In genomic region chr17:29933379-29933778, GRCh38 we compare ENCODE assay signal across 11 cellular contexts. TPM values are rescaled to one million over a fixed set of nuclear protein-coding genes. Genes with fewer than 3 reads are reported as not detected.
DNase-seq lines count a peak whose midpoint lies in the region; ATAC-seq and TF ChIP-seq lines count a peak whose summit lies in the region.
"Had no signal": no experiment of that assay in that cellular context is flagged by ENCODE, and none has a peak within 500 bp of the region (broad histone marks: within the 10 kb centered on the region; RNA-seq: fewer than 3 reads in every experiment).

No MANE protein-coding gene starts in this region.

- peaks cover 9% of the 10 kb centered on the region for H3K4me1 ChIP-seq in GM23248 (ENCODE audit: insufficient read depth)
- peaks cover 0 to 5% of the 10 kb centered on the region in 2 donors for H3K4me1 ChIP-seq in ascending aorta

- H3F3A ChIP-seq in GM23248 (ENCODE audit: insufficient read depth): peaks cover 10% of the 10 kb centered on the region; the same call in 1 of the 2 replicates

- intact Hi-C loops in ascending aorta (cut with DNase I): loop anchor here (5.0 to 10.0 kb wide), 2 partner anchors 159 to 289 kb away; no protein-coding TSS in a partner anchor

- H3K79me2 ChIP-seq in GM23248 (ENCODE audit: insufficient read depth): peaks cover 15% of the 10 kb centered on the region

- H3K4me3 Mint-ChIP-seq in activated T-cell treated with anti-CD3 and anti-CD28 coated beads, Interleukin-2, amount 50 U/mL, for 72 hours: no peak overlapping the region
- no peak overlapping the region for H3K4me3 Mint-ChIP-seq in nephron progenitor cell

- H3K9me3 ChIP-seq in GM23248 (ENCODE audit: low read depth) (no peaks in the 10 kb centered on the region), ascending aorta (no peaks in the 10 kb centered on the region)
- H3K9me3 ChIP-seq: adrenal gland had no signal

- H3K36me3 Mint-ChIP-seq in activated T-cell treated with anti-CD3 and anti-CD28 coated beads, Interleukin-2, amount 50 U/mL, for 72 hours (ENCODE audit: insufficient read depth in 2 of 2): peaks cover 4 to 5% of the 10 kb centered on the region in 2 donors
- no peaks in the 10 kb centered on the region for H3K36me3 Mint-ChIP-seq in nephron progenitor cell (ENCODE audit: low read depth)

- in situ Hi-C loops in GM23248 (cut with MboI): loop anchor here (5.0 to 10.0 kb wide), 2 partner anchors 131 to 289 kb away; no protein-coding TSS in a partner anchor

- no peak for DNase-seq in AG04449 (ENCODE audit: low read depth, low spot score)
- peak; percentile 50 for DNase-seq in GM23248
- peak; percentile 10 for DNase-seq in SHP77 treated with DMSO at 0.1 percent for 48 hours (lab: John Stamatoyannopoulos, UW)
- DNase-seq in glomerular visceral epithelial cell (ENCODE audit: extremely low spot score): peak; percentile 18
- no peak for DNase-seq in activated T-cell treated with anti-CD3 and anti-CD28 coated beads, Interleukin-2, amount 50 U/mL, for 72 hours
- no peak for DNase-seq in ascending aorta (ENCODE audit: low spot score in 2 of 2)
- no peak for DNase-seq in NCI-H1436 treated with DMSO at 0.1 percent for 48 hours (lab: John Stamatoyannopoulos, UW)
- DNase-seq in nephron progenitor cell: no peak
- DNase-seq: stimulated activated CD4-positive, alpha-beta T cell treated with anti-CD3 and anti-CD28 coated beads, Interleukin-15, amount 100 ng/mL, for 24 hours; T-helper 2 cell had no signal

- H3K36me3 ChIP-seq in GM23248 (ENCODE audit: low read depth): no peaks in the 10 kb centered on the region
- H3K36me3 ChIP-seq in ascending aorta: no peaks in the 10 kb centered on the region
- H3K36me3 ChIP-seq: adrenal gland had no signal

- CTCF ChIA-PET in AG04449 (lab: Yijun Ruan, JAX): interaction anchor here (0.8 to 11.8 kb wide), 17 partner anchors 7 to 293 kb away, joined by 3 to 470 read pairs (median 5); partner anchors contain the start of gene EFCAB5

- peaks cover 10% of the 10 kb centered on the region for H3K4me1 Mint-ChIP-seq in activated T-cell treated with anti-CD3 and anti-CD28 coated beads, Interleukin-2, amount 50 U/mL, for 72 hours (ENCODE audit: low read depth)
- peaks cover 3% of the 10 kb centered on the region for H3K4me1 Mint-ChIP-seq in nephron progenitor cell

- TF ChIP-seq CTCF in AG04449 (IDR thresholded peaks at IDR 0.05; ENCODE audit: insufficient read depth, low read length, missing control alignments) (peak; percentile 36), ascending aorta (IDR thresholded peaks at IDR 0.05) (peak in 1 of 3 experiments; percentile 7), nephron progenitor cell (IDR thresholded peaks at IDR 0.05) (no peak)

- H3K27ac ChIP-seq in GM23248 (no peak overlapping the region), ascending aorta (no peak overlapping the region)
- H3K27ac ChIP-seq: adrenal gland had no signal

- 48 to 54% methylated on average over 2 of the region's 2 CpGs for WGBS in GM23248 (ENCODE audit: low coverage in 1 of 2, low lambda C conversion rate in 2 of 2, missing lambda C conversion rate in 2 of 2), 2 experiments

- H3K27me3 ChIP-seq in GM23248 (replicated peaks; ENCODE audit: insufficient read depth) (no peaks in the 10 kb centered on the region), ascending aorta (no peaks in the 10 kb centered on the region)
- H3K27me3 ChIP-seq: adrenal gland had no signal

- H3K4me2 ChIP-seq in GM23248 (ENCODE audit: unreplicated experiment): no peak overlapping the region

- no peak overlapping the region for H3K27ac Mint-ChIP-seq in activated T-cell treated with anti-CD3 and anti-CD28 coated beads, Interleukin-2, amount 50 U/mL, for 72 hours
- H3K27ac Mint-ChIP-seq in nephron progenitor cell: no peak overlapping the region

- H3K9ac ChIP-seq in GM23248: no peak overlapping the region

- H3K4me3 ChIP-seq in AG04449 (ENCODE audit: low read depth, low read length): no peak overlapping the region
- H3K4me3 ChIP-seq in GM23248: no peak overlapping the region
- no peak overlapping the region for H3K4me3 ChIP-seq in ascending aorta
- H3K4me3 ChIP-seq: adrenal gland had no signal

- H3K9me2 ChIP-seq in GM23248 (ENCODE audit: insufficient read depth): no peaks in the 10 kb centered on the region

- H2AFZ ChIP-seq in GM23248: no peak overlapping the region

- H3K27me3 Mint-ChIP-seq in activated T-cell treated with anti-CD3 and anti-CD28 coated beads, Interleukin-2, amount 50 U/mL, for 72 hours (ENCODE audit: low read depth): no peaks in the 10 kb centered on the region
- H3K27me3 Mint-ChIP-seq in nephron progenitor cell (ENCODE audit: low read depth, poor library complexity): peaks cover 4% of the 10 kb centered on the region

- POLR2A ChIA-PET in AG04449 (lab: Yijun Ruan, JAX): no interaction called here

- no peaks in the 10 kb centered on the region for H3K9me3 Mint-ChIP-seq in activated T-cell treated with anti-CD3 and anti-CD28 coated beads, Interleukin-2, amount 50 U/mL, for 72 hours
- H3K9me3 Mint-ChIP-seq in nephron progenitor cell: no peaks in the 10 kb centered on the region

- no peaks in the 10 kb centered on the region for H4K20me1 ChIP-seq in GM23248 (ENCODE audit: insufficient read depth)

- no peak for ATAC-seq in activated T-cell treated with anti-CD3 and anti-CD28 coated beads, Interleukin-2, amount 50 U/mL, for 72 hours (replicated peaks in 1 of 2)

RNA-seq across cellular contexts. Expression of gene SSH2, which starts 3.4 kb away (rescaled TPM):
- 8.3 and 9.7 TPM in 2 replicates for total RNA-seq in GM23248 (2014; rRNA removed; shearing (Covaris generic))
- 16.3 and 18.9 TPM in 2 replicates for polyA plus RNA-seq in GM23248 (2016; fragmentation: Nextera tagmentation; extraction: Ambion mirVana)
- total RNA-seq in activated T-cell treated with anti-CD3 and anti-CD28 coated beads, Interleukin-2, amount 50 U/mL, for 72 hours: 10 to 100 TPM; 41.4 to 46.8 TPM
- 7.9 TPM for total RNA-seq in ascending aorta

RNA-seq across cellular contexts. Expression of gene EFCAB5, which starts 8.1 kb away (rescaled TPM):
- total RNA-seq in GM23248 (2014; rRNA removed; shearing (Covaris generic)): not detected in 2 replicates
- 0.41 and 0.62 TPM in 2 replicates for polyA plus RNA-seq in GM23248 (2016; fragmentation: Nextera tagmentation; extraction: Ambion mirVana)
- 1 to 10 TPM in 1 of 2 donors, under 1 TPM in 1; 0.81 to 1.7 TPM for total RNA-seq in activated T-cell treated with anti-CD3 and anti-CD28 coated beads, Interleukin-2, amount 50 U/mL, for 72 hours
- total RNA-seq in ascending aorta: 1.1 TPM

Comparison
In these comparisons a context has a peak if more than half of its experiments do, and no peak if none do; other contexts are left out.
1. DNase-seq: peak in GM23248 (single experiment), SHP77 treated with DMSO at 0.1 percent for 48 hours (single experiment) and glomerular visceral epithelial cell (single experiment); none in AG04449 (single experiment), activated T-cell treated with anti-CD3 and anti-CD28 coated beads, Interleukin-2, amount 50 U/mL, for 72 hours (0 of 2), ascending aorta (0 of 2), NCI-H1436 treated with DMSO at 0.1 percent for 48 hours (single experiment) and nephron progenitor cell (single experiment).